ENCODE assay signal across 1 cellular context in genomic region chr9:135320331-135320730, GRCh38.
TF ChIP-seq lines count a peak whose summit lies in the region.

No MANE protein-coding gene starts in this region.

TF ChIP-seq in GM23338, 12 proteins besides CTCF, POLR2A, EP300 and RAD21 (continued from another document):
- TF ChIP-seq ZNF462 (CRISPR knock-in tag; IDR thresholded peaks at IDR 0.05) (no peak), REST (IDR thresholded peaks at IDR 0.05; ENCODE audit: unreplicated experiment) (no peak), EZH2 (IDR thresholded peaks at IDR 0.05; ENCODE audit: low read depth, unreplicated experiment) (no peak), EZH2phosphoT487 (IDR thresholded peaks at IDR 0.05; ENCODE audit: unreplicated experiment) (no peak), POLR2AphosphoS5 (IDR thresholded peaks at IDR 0.05; ENCODE audit: low read depth) (no peak), JUNB (IDR thresholded peaks at IDR 0.05; ENCODE audit: unreplicated experiment) (no peak), CREB1 (CRISPR knock-in tag; IDR thresholded peaks at IDR 0.05; ENCODE audit: low read depth) (no peak)
TF ChIP-seq in GM23338: peak in this region for 0.
